ENCODE assay signal across 32 cellular contexts in genomic region chr7:129202058-129202777, GRCh38. TPM values are rescaled to one million over a fixed set of nuclear protein-coding genes. Genes with fewer than 3 reads are reported as not detected.
"Had no signal": no experiment of that assay in that cellular context is flagged by ENCODE, and none has a peak within 500 bp of the region (broad histone marks: within the 10 kb centered on the region; RNA-seq: fewer than 3 reads in every experiment).

No MANE protein-coding gene starts in this region.

- DNase-seq: activated CD4-positive, alpha-beta T cell treated with anti-CD3 and anti-CD28 coated beads for 36 hours; activated CD4-positive, CD25-positive, alpha-beta regulatory T cell; activated CD8-positive, alpha-beta memory T cell treated with anti-CD3 and anti-CD28 coated beads, Interleukin-2, amount 10 ng/mL, durations not matched to agents 7 days and 5 days; activated CD8-positive, alpha-beta T cell treated with anti-CD3 and anti-CD28 coated beads, Interleukin-2, amount 10 ng/mL, durations not matched to agents 7 days and 5 days; activated naive CD8-positive, alpha-beta T cell treated with anti-CD3 and anti-CD28 coated beads, Interleukin-2, amount 50 U/mL, for 24 hours; activated T-cell treated with anti-CD3 and anti-CD28 coated beads, Interleukin-2, amount 50 U/mL, for 48 hours; amygdala; central memory CD4-positive, alpha-beta T cell; effector memory CD4-positive, alpha-beta T cell; erythroblast; gastrocnemius medialis; glutamatergic neuron; islet precursor cell; mucosa of descending colon; ovary; psoas muscle; stimulated activated CD4-positive, alpha-beta T cell treated with anti-CD3 and anti-CD28 coated beads, Interleukin-12 subunit alpha, Interleukin-12 subunit beta, amount 100 ng/mL, for 4 hours; stimulated activated CD4-positive, alpha-beta T cell treated with anti-CD3 and anti-CD28 coated beads, Interleukin-4, amount 100 ng/mL, for 1 hour; stimulated activated naive CD8-positive, alpha-beta T cell treated with anti-CD3 and anti-CD28 coated beads, Interleukin-15, Interleukin-2, amounts not matched to agents 100 U/mL and 50 U/mL, for 24 hours; T-helper 1 cell; testis; transverse colon; uterus had no signal

- H3K4me1 Mint-ChIP-seq: activated CD4-positive, alpha-beta T cell treated with anti-CD3 and anti-CD28 coated beads for 36 hours; activated CD8-positive, alpha-beta memory T cell treated with anti-CD3 and anti-CD28 coated beads, Interleukin-2, amount 10 ng/mL, durations not matched to agents 7 days and 5 days; activated naive CD4-positive, alpha-beta T cell treated with anti-CD3 and anti-CD28 coated beads, Interleukin-2, amount 50 U/mL, for 24 hours; activated naive CD8-positive, alpha-beta T cell treated with anti-CD3 and anti-CD28 coated beads, Interleukin-2, amount 50 U/mL, for 24 hours had no signal

- ATAC-seq: activated CD4-positive, alpha-beta T cell treated with anti-CD3 and anti-CD28 coated beads for 36 hours; activated CD8-positive, alpha-beta memory T cell treated with anti-CD3 and anti-CD28 coated beads, Interleukin-2, amount 10 ng/mL, durations not matched to agents 7 days and 5 days; activated CD8-positive, alpha-beta T cell treated with anti-CD3 and anti-CD28 coated beads, Interleukin-2, amount 10 ng/mL, durations not matched to agents 7 days and 5 days; activated naive CD8-positive, alpha-beta T cell treated with anti-CD3 and anti-CD28 coated beads, Interleukin-2, amount 50 U/mL, for 24 hours; gastrocnemius medialis; mucosa of descending colon; natural killer cell treated with Interleukin-12 subunit alpha and Interleukin-12 subunit beta and Interleukin-15 and Interleukin-18, amount 100 ng/mL, for 72 hours; stimulated activated naive CD8-positive, alpha-beta T cell treated with anti-CD3 and anti-CD28 coated beads, Interleukin-15, Interleukin-2, amounts not matched to agents 100 U/mL and 50 U/mL, for 24 hours had no signal

- H3K4me3 Mint-ChIP-seq: activated CD4-positive, alpha-beta T cell treated with anti-CD3 and anti-CD28 coated beads for 36 hours; activated CD8-positive, alpha-beta memory T cell treated with anti-CD3 and anti-CD28 coated beads, Interleukin-2, amount 10 ng/mL, durations not matched to agents 7 days and 5 days; activated CD8-positive, alpha-beta T cell treated with anti-CD3 and anti-CD28 coated beads, Interleukin-2, amount 10 ng/mL, durations not matched to agents 7 days and 5 days; activated naive CD4-positive, alpha-beta T cell treated with anti-CD3 and anti-CD28 coated beads, Interleukin-2, amount 50 U/mL, for 24 hours; activated naive CD8-positive, alpha-beta T cell treated with anti-CD3 and anti-CD28 coated beads, Interleukin-2, amount 50 U/mL, for 24 hours; memory B cell; natural killer cell treated with Interleukin-12 subunit alpha and Interleukin-12 subunit beta and Interleukin-15 and Interleukin-18, amount 100 ng/mL, for 72 hours; T-helper 2 cell treated with Interferon-gamma antibody and Interleukin-4, amounts not matched to agents 5 μg/mL and 100 μg/mL, for 36 hours had no signal

- H3K27me3 ChIP-seq: dorsolateral prefrontal cortex, gastrocnemius medialis, hepatocyte, ovary, testis, transverse colon, uterus had no signal

- H3K27me3 Mint-ChIP-seq: memory B cell had no signal

- H3K9me3 ChIP-seq: gastrocnemius medialis, mucosa of descending colon, neutrophil, ovary, psoas muscle, testis, transverse colon, uterus had no signal

- H3K4me1 ChIP-seq: gastrocnemius medialis, psoas muscle, testis, transverse colon, uterus had no signal

- H3K27ac Mint-ChIP-seq: activated CD4-positive, alpha-beta T cell treated with anti-CD3 and anti-CD28 coated beads for 36 hours; activated CD8-positive, alpha-beta memory T cell treated with anti-CD3 and anti-CD28 coated beads, Interleukin-2, amount 10 ng/mL, durations not matched to agents 7 days and 5 days; activated CD8-positive, alpha-beta T cell treated with anti-CD3 and anti-CD28 coated beads, Interleukin-2, amount 10 ng/mL, durations not matched to agents 7 days and 5 days; activated naive CD4-positive, alpha-beta T cell treated with anti-CD3 and anti-CD28 coated beads, Interleukin-2, amount 50 U/mL, for 24 hours; activated naive CD8-positive, alpha-beta T cell treated with anti-CD3 and anti-CD28 coated beads, Interleukin-2, amount 50 U/mL, for 24 hours; activated T-helper 2 cell treated with anti-CD3 and anti-CD28 coated beads, Interferon-gamma antibody, Interleukin-2, Interleukin-4, amounts not matched to agents 10 μg/mL and 5 μg/mL and 100 μg/mL, durations not matched to agents 14 hours and 24 hours and 36 hours; memory B cell; natural killer cell treated with Interleukin-12 subunit alpha and Interleukin-12 subunit beta and Interleukin-15 and Interleukin-18, amount 100 ng/mL, for 72 hours; T-helper 2 cell treated with Interferon-gamma antibody and Interleukin-4, amounts not matched to agents 5 μg/mL and 100 μg/mL, for 36 hours had no signal

- H3K36me3 ChIP-seq: gastrocnemius medialis, neutrophil, ovary, transverse colon, uterus had no signal

- H3K36me3 Mint-ChIP-seq: activated CD8-positive, alpha-beta memory T cell treated with anti-CD3 and anti-CD28 coated beads, Interleukin-2, amount 10 ng/mL, durations not matched to agents 7 days and 5 days; activated naive CD4-positive, alpha-beta T cell treated with anti-CD3 and anti-CD28 coated beads, Interleukin-2, amount 50 U/mL, for 24 hours; memory B cell; natural killer cell treated with Interleukin-12 subunit alpha and Interleukin-12 subunit beta and Interleukin-15 and Interleukin-18, amount 100 ng/mL, for 72 hours had no signal

- H3K4me3 ChIP-seq: dorsolateral prefrontal cortex, gastrocnemius medialis, hepatocyte, mucosa of descending colon, ovary, psoas muscle, skin epidermis, testis, transverse colon, uterus had no signal

- H3K9me3 Mint-ChIP-seq: activated naive CD4-positive, alpha-beta T cell treated with anti-CD3 and anti-CD28 coated beads, Interleukin-2, amount 50 U/mL, for 24 hours; activated naive CD8-positive, alpha-beta T cell treated with anti-CD3 and anti-CD28 coated beads, Interleukin-2, amount 50 U/mL, for 24 hours; activated T-helper 2 cell treated with anti-CD3 and anti-CD28 coated beads, Interferon-gamma antibody, Interleukin-2, Interleukin-4, amounts not matched to agents 10 μg/mL and 5 μg/mL and 100 μg/mL, durations not matched to agents 14 hours and 24 hours and 36 hours; memory B cell; natural killer cell treated with Interleukin-12 subunit alpha and Interleukin-12 subunit beta and Interleukin-15 and Interleukin-18, amount 100 ng/mL, for 72 hours; T-helper 2 cell treated with Interferon-gamma antibody and Interleukin-4, amounts not matched to agents 5 μg/mL and 100 μg/mL, for 36 hours had no signal

- H3K27ac ChIP-seq: dorsolateral prefrontal cortex, gastrocnemius medialis, hepatocyte, neutrophil, ovary, psoas muscle, skin epidermis, testis, transverse colon, uterus had no signal

RNA-seq across cellular contexts. Expression of gene SMO, which starts 13.8 kb away (rescaled TPM):
- total RNA-seq: activated CD8-positive, alpha-beta T cell treated with anti-CD3 and anti-CD28 coated beads, Interleukin-2, amount 10 ng/mL, durations not matched to agents 7 days and 5 days had no signal
